Comparison of ENCODE assay signal across 20 cellular contexts in the genomic region with DNA sequence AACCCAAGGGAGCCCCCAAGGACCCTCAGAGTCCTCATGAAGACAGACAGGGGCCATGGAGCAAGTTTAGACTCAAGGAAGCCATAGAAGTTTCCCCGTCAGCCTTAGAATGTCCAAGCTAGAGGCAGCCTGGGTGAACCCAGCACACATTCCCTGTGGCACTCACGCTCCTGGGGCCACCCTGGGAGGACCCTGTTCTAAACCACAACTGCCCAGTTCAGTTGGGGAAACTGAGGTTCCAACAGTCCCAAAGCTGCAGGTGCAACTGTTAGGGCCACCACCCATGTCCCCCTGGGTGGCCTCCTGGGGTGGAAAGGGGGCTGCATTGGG. TPM values are rescaled to one million over a fixed set of nuclear protein-coding genes. Genes with fewer than 3 reads are reported as not detected.
"Had no signal": no experiment of that assay in that cellular context is flagged by ENCODE, and none has a peak within 500 bp of the region (broad histone marks: within the 10 kb centered on the region; RNA-seq: fewer than 3 reads in every experiment).

No MANE protein-coding gene starts in this region.

- H3K4me1 ChIP-seq: adrenal gland, colonic mucosa, gastrocnemius medialis, prostate gland, tibial nerve had no signal

- DNase-seq: activated CD4-positive, alpha-beta T cell treated with anti-CD3 and anti-CD28 coated beads for 1 hour; activated CD4-positive, alpha-beta T cell treated with anti-CD3 and anti-CD28 coated beads, Interleukin-2, amount 50 U/mL, for 1 hour; activated CD8-positive, alpha-beta T cell treated with anti-CD3 and anti-CD28 coated beads, Interleukin-2, amount 10 ng/mL, durations not matched to agents 7 days and 5 days; activated naive CD4-positive, alpha-beta T cell; colonic mucosa; esophagus squamous epithelium; hippocampal formation; kidney glomerular epithelial cell; stimulated activated CD4-positive, alpha-beta T cell treated with anti-CD3 and anti-CD28 coated beads, Interleukin-1b, Interleukin-23, amount 100 ng/mL, for 48 hours; T-helper 9 cell had no signal

- H3K27ac ChIP-seq: adrenal gland, colonic mucosa, esophagus squamous epithelium, gastrocnemius medialis, prostate gland, tibial nerve had no signal

- H3K4me3 ChIP-seq: adrenal gland, colonic mucosa, esophagus squamous epithelium, gastrocnemius medialis, prostate gland, tibial nerve had no signal

- H3K27me3 ChIP-seq: adrenal gland, colonic mucosa, gastrocnemius medialis, tibial nerve had no signal

- H3K36me3 ChIP-seq: adrenal gland, colonic mucosa, esophagus squamous epithelium, gastrocnemius medialis, prostate gland, tibial nerve had no signal

- ATAC-seq: activated CD8-positive, alpha-beta T cell treated with anti-CD3 and anti-CD28 coated beads, Interleukin-2, amount 10 ng/mL, durations not matched to agents 7 days and 5 days; gastrocnemius medialis had no signal

- H3K9me3 ChIP-seq: adrenal gland, colonic mucosa, esophagus squamous epithelium, gastrocnemius medialis, prostate gland, tibial nerve had no signal

RNA-seq across cellular contexts. Expression of gene WNT3A, which starts 9.3 kb away (rescaled TPM):
- total RNA-seq: activated CD8-positive, alpha-beta T cell treated with anti-CD3 and anti-CD28 coated beads, Interleukin-2, amount 10 ng/mL, durations not matched to agents 7 days and 5 days; adrenal gland; astrocyte; colonic mucosa; gastrocnemius medialis; mononuclear cell; neural crest cell; omental fat pad; skeletal muscle tissue; T-helper 1 cell treated with Interleukin-12 subunit alpha and Interleukin-12 subunit beta and Interleukin-4 antibody, amounts not matched to agents 30 ng/mL and 1 ng/mL, for 36 hours; tibial nerve had no signal
- polyA plus RNA-seq: adrenal gland had no signal
